Comparison of ENCODE assay signal across 9 cellular contexts in genomic region chr4:37970702-37971101, GRCh38. TPM values are rescaled to one million over a fixed set of nuclear protein-coding genes. Genes with fewer than 3 reads are reported as not detected.
DNase-seq lines count a peak whose midpoint lies in the region; ATAC-seq and TF ChIP-seq lines count a peak whose summit lies in the region.
"Had no signal": no experiment of that assay in that cellular context is flagged by ENCODE, and none has a peak within 500 bp of the region (broad histone marks: within the 10 kb centered on the region; RNA-seq: fewer than 3 reads in every experiment).

No MANE protein-coding gene starts in this region.

- no peak overlapping the region for H3K4me3 Mint-ChIP-seq in activated CD4-positive, alpha-beta T cell treated with anti-CD3 and anti-CD28 coated beads for 36 hours
- no peak overlapping the region for H3K4me3 Mint-ChIP-seq in effector memory CD8-positive, alpha-beta T cell
- peak overlapping the region in 5 of 8 donors; percentile 3 to 52 (median 22) for H3K4me3 Mint-ChIP-seq in naive B cell

- TF ChIP-seq CTCF in LNCaP clone FGC (IDR thresholded peaks at IDR 0.05; ENCODE audit: control insufficient read depth, extremely low read depth, insufficient read depth) (peak; percentile 22; the same call in 1 of the 2 replicates), upper lobe of left lung (IDR thresholded peaks at IDR 0.05) (peak; percentile 36 to 57 (median 48))

- no peaks in the 10 kb centered on the region for H3K36me3 ChIP-seq in upper lobe of left lung

- TF ChIP-seq POLR2A in upper lobe of left lung (IDR thresholded peaks at IDR 0.05): no peak

- peak overlapping the region in 2 of 4 donors; percentile 5 to 72 for H3K27ac ChIP-seq in upper lobe of left lung

- H3K27me3 ChIP-seq in upper lobe of left lung: no peaks in the 10 kb centered on the region

- H3K27me3 Mint-ChIP-seq in activated CD4-positive, alpha-beta T cell treated with anti-CD3 and anti-CD28 coated beads for 36 hours: no peaks in the 10 kb centered on the region
- H3K27me3 Mint-ChIP-seq in effector memory CD8-positive, alpha-beta T cell: no peaks in the 10 kb centered on the region
- H3K27me3 Mint-ChIP-seq in naive B cell: no peaks in the 10 kb centered on the region

- no peak overlapping the region for H3K27ac Mint-ChIP-seq in activated CD4-positive, alpha-beta T cell treated with anti-CD3 and anti-CD28 coated beads for 36 hours
- H3K27ac Mint-ChIP-seq in effector memory CD8-positive, alpha-beta T cell: peak overlapping the region in 1 of 2 donors; percentile 33
- peak overlapping the region; percentile 65 to 88 (median 82) for H3K27ac Mint-ChIP-seq in naive B cell

- intact Hi-C loops in activated CD4-positive, alpha-beta T cell treated with anti-CD3 and anti-CD28 coated beads for 36 hours (cut with DNase I, micrococcal nuclease): loop anchor here in 1 of 2 experiments (10.0 kb wide), 1 partner anchor 694 kb away; the partner anchor contains the start of gene KLF3

- peak; percentile 62 for ATAC-seq in GM18517 (IDR thresholded peaks at IDR 0.05; ENCODE audit: unreplicated experiment)
- ATAC-seq in activated CD4-positive, alpha-beta T cell treated with anti-CD3 and anti-CD28 coated beads for 36 hours: peak; percentile 86
- ATAC-seq in effector memory CD8-positive, alpha-beta T cell (replicated peaks): peak; percentile 99
- ATAC-seq in naive B cell (ENCODE audit: low read depth in 2 of 2): peak; percentile 99
- peak; percentile 90 to 93 for ATAC-seq in upper lobe of left lung (ENCODE audit: low FRiP score in 2 of 2)

- peak; percentile 38 for DNase-seq in LNCaP clone FGC (ENCODE audit: low read depth)
- peak; percentile 74 for DNase-seq in activated CD4-positive, alpha-beta T cell treated with anti-CD3 and anti-CD28 coated beads for 36 hours
- DNase-seq in effector memory CD8-positive, alpha-beta T cell: peak; percentile 50 to 60 (median 59)
- DNase-seq in naive B cell: peak; percentile 78
- peak in 1 of 2 donors; percentile 85 for DNase-seq in upper lobe of left lung
- DNase-seq in NCI-H2171 treated with DMSO at 0.1 percent for 48 hours (lab: John Stamatoyannopoulos, UW): no peak
- no peak for DNase-seq in NCI-H2227 treated with DMSO at 0.1 percent for 48 hours (lab: John Stamatoyannopoulos, UW)

- no peaks in the 10 kb centered on the region for H3K9me3 ChIP-seq in upper lobe of left lung

- peak in 1 of 4 donors; percentile 43 for TF ChIP-seq EP300 in upper lobe of left lung (IDR thresholded peaks at IDR 0.05)

- POLR2A ChIA-PET in activated CD4-positive, alpha-beta T cell treated with anti-CD3 and anti-CD28 coated beads for 36 hours (lab: Charles Lee): no interaction called here

- H3K4me1 ChIP-seq in upper lobe of left lung: peaks cover 7 to 11% (median 8%) of the 10 kb centered on the region in 4 donors

- CTCF ChIA-PET in activated CD4-positive, alpha-beta T cell treated with anti-CD3 and anti-CD28 coated beads for 36 hours (lab: Charles Lee): interaction anchor here (0.8 to 1.7 kb wide), 8 partner anchors 8 to 277 kb away, joined by 3 to 8 read pairs (median 4); no protein-coding TSS in a partner anchor

- peaks cover 4% of the 10 kb centered on the region for H3K36me3 Mint-ChIP-seq in activated CD4-positive, alpha-beta T cell treated with anti-CD3 and anti-CD28 coated beads for 36 hours (ENCODE audit: low read depth)
- H3K36me3 Mint-ChIP-seq in effector memory CD8-positive, alpha-beta T cell (ENCODE audit: insufficient read depth): peaks cover 6% of the 10 kb centered on the region
- peaks cover 5 to 7% of the 10 kb centered on the region in 2 donors for H3K36me3 Mint-ChIP-seq in naive B cell

- peaks cover 2% of the 10 kb centered on the region for H3K9me3 Mint-ChIP-seq in activated CD4-positive, alpha-beta T cell treated with anti-CD3 and anti-CD28 coated beads for 36 hours (ENCODE audit: low read depth)
- H3K9me3 Mint-ChIP-seq in effector memory CD8-positive, alpha-beta T cell: no peaks in the 10 kb centered on the region
- peaks cover 0 to 1% (median 0%) of the 10 kb centered on the region in 7 donors for H3K9me3 Mint-ChIP-seq in naive B cell

- peaks cover 20% of the 10 kb centered on the region for H3K4me1 Mint-ChIP-seq in activated CD4-positive, alpha-beta T cell treated with anti-CD3 and anti-CD28 coated beads for 36 hours
- H3K4me1 Mint-ChIP-seq in effector memory CD8-positive, alpha-beta T cell (ENCODE audit: low read depth in 2 of 2): peaks cover 6 to 10% of the 10 kb centered on the region in 2 donors
- peaks cover 39 to 64% (median 55%) of the 10 kb centered on the region in 3 donors for H3K4me1 Mint-ChIP-seq in naive B cell

- WGBS in upper lobe of left lung, 2 donors: 21 to 70% methylated on average over 1 of the region's 1 CpG

- no peak overlapping the region for H3K4me3 ChIP-seq in LNCaP clone FGC (ENCODE audit: low read depth, low read length)
- no peak overlapping the region for H3K4me3 ChIP-seq in upper lobe of left lung

RNA-seq across cellular contexts. Expression of gene PTTG2, which starts 10.5 kb away (rescaled TPM):
- total RNA-seq in activated CD4-positive, alpha-beta T cell treated with anti-CD3 and anti-CD28 coated beads for 36 hours: not detected
- polyA plus RNA-seq in naive B cell (ENCODE audit: low read depth in 6 of 6): 1 to 10 TPM in 1 of 6 donors, under 1 TPM in 3, not detected in 2; 0.51 to 1.4 (median 0.84) TPM
- total RNA-seq in upper lobe of left lung: 10 to 100 TPM in 1 of 6 donors, 1 to 10 TPM in 1, under 1 TPM in 2, not detected in 2; 0.43 to 22.0 (median 0.85) TPM
- polyA plus RNA-seq: adipose tissue had no signal

Comparison
In these comparisons a context has a peak if more than half of its experiments do, and no peak if none do; other contexts are left out.
1. DNase-seq: peak in LNCaP clone FGC (single experiment), activated CD4-positive, alpha-beta T cell treated with anti-CD3 and anti-CD28 coated beads for 36 hours (single experiment), effector memory CD8-positive, alpha-beta T cell (3 of 3) and naive B cell (single experiment); none in NCI-H2171 treated with DMSO at 0.1 percent for 48 hours (single experiment) and NCI-H2227 treated with DMSO at 0.1 percent for 48 hours (single experiment).
2. H3K4me3 Mint-ChIP-seq: peak in naive B cell (5 of 8); none in activated CD4-positive, alpha-beta T cell treated with anti-CD3 and anti-CD28 coated beads for 36 hours (single experiment) and effector memory CD8-positive, alpha-beta T cell (0 of 2).
3. Peak in every context shown above with its lines, with median percentiles within 50 percentile points of each other: ATAC-seq.